ENCODE assay signal across 9 cellular contexts in genomic region chr6:120378582-120379220, GRCh38.
A peak's percentile ranks its signal among the peaks of the same experiment; 100 is the strongest.
DNase-seq lines count a peak whose midpoint lies in the region; ATAC-seq, FAIRE-seq and TF ChIP-seq lines count a peak whose summit lies in the region.
"Had no signal": no experiment of that assay in that cellular context is flagged by ENCODE, and none has a peak within 500 bp of the region (broad histone marks: within the 10 kb centered on the region; RNA-seq: fewer than 3 reads in every experiment).

No MANE protein-coding gene starts in this region.

- H3K4me1 ChIP-seq in heart right ventricle (no peaks in the 10 kb centered on the region), astrocyte (ENCODE audit: insufficient read depth, low read length) (no peaks in the 10 kb centered on the region)

- DNase-seq in heart right ventricle (no peak), cardiac septum (ENCODE audit: low spot score) (no peak), NCI-H1105 treated with DMSO at 0.1 percent for 48 hours (lab: John Stamatoyannopoulos, UW) (peak; percentile 33), astrocyte (ENCODE audit: low read depth) (no peak), neural crest cell (ENCODE audit: low read depth, low spot score) (no peak), midbrain (lab: John Stamatoyannopoulos, UW) (no peak)
- DNase-seq in activated naive CD8-positive, alpha-beta T cell treated with anti-CD3 and anti-CD28 coated beads for 36 hours = no peak

- TF ChIP-seq CTCF in heart right ventricle (IDR thresholded peaks at IDR 0.05) = peak in 7 of 9 donors; percentile 26 to 54 (median 35)
- TF ChIP-seq CTCF in astrocyte (IDR thresholded peaks at IDR 0.05; ENCODE audit: insufficient read depth, low read depth, low read length) = peak; percentile 60
- peak; percentile 67 for TF ChIP-seq CTCF in neural crest cell (conservative IDR thresholded peaks at IDR 0.05)

- H3K9me3 Mint-ChIP-seq in astrocyte (ENCODE audit: unreplicated experiment) = no peaks in the 10 kb centered on the region
- no peaks in the 10 kb centered on the region for H3K9me3 Mint-ChIP-seq in neural crest cell
- H3K9me3 Mint-ChIP-seq in activated naive CD8-positive, alpha-beta T cell treated with anti-CD3 and anti-CD28 coated beads for 36 hours = no peaks in the 10 kb centered on the region
- H3K9me3 Mint-ChIP-seq: stimulated activated naive CD8-positive, alpha-beta T cell treated with anti-CD3 and anti-CD28 coated beads, Interleukin-15, Interleukin-2, amounts not matched to agents 100 ng/mL and 50 ng/mL, for 24 hours had no signal

- H3K27me3 ChIP-seq in heart right ventricle (no peaks in the 10 kb centered on the region), astrocyte (ENCODE audit: insufficient read depth, low read length) (no peaks in the 10 kb centered on the region)

- no peak for FAIRE-seq in astrocyte (lab: Jason Lieb, UNC)

- H3K4me3 ChIP-seq in heart right ventricle (no peak overlapping the region), astrocyte (ENCODE audit: insufficient read depth, low read depth, low read length) (no peak overlapping the region)

- H3K9ac ChIP-seq in astrocyte (ENCODE audit: low read length) = no peak overlapping the region

- H3K4me3 Mint-ChIP-seq in astrocyte (ENCODE audit: unreplicated experiment) (no peak overlapping the region), neural crest cell (no peak overlapping the region)
- no peak overlapping the region for H3K4me3 Mint-ChIP-seq in activated naive CD8-positive, alpha-beta T cell treated with anti-CD3 and anti-CD28 coated beads for 36 hours
- H3K4me3 Mint-ChIP-seq: stimulated activated naive CD8-positive, alpha-beta T cell treated with anti-CD3 and anti-CD28 coated beads, Interleukin-15, Interleukin-2, amounts not matched to agents 100 ng/mL and 50 ng/mL, for 24 hours had no signal

- H3K4me2 ChIP-seq in astrocyte (ENCODE audit: low read length) = no peak overlapping the region

- H3K36me3 Mint-ChIP-seq in astrocyte (ENCODE audit: low read depth, unreplicated experiment) (no peaks in the 10 kb centered on the region), neural crest cell (ENCODE audit: low read depth) (no peaks in the 10 kb centered on the region)
- no peaks in the 10 kb centered on the region for H3K36me3 Mint-ChIP-seq in activated naive CD8-positive, alpha-beta T cell treated with anti-CD3 and anti-CD28 coated beads for 36 hours

- H4K20me1 ChIP-seq in astrocyte (ENCODE audit: insufficient read depth, low read length) = no peaks in the 10 kb centered on the region

- ATAC-seq in heart right ventricle = no peak
- peak; percentile 72 for ATAC-seq in HG02798 (IDR thresholded peaks at IDR 0.05; ENCODE audit: poor library complexity, unreplicated experiment)

- H3K9me3 ChIP-seq in heart right ventricle (no peaks in the 10 kb centered on the region), astrocyte (ENCODE audit: insufficient read depth, low read depth, low read length) (no peaks in the 10 kb centered on the region)

- WGBS in heart right ventricle, 2 donors = 41% methylated on average over 3 of the region's 3 CpGs

- H3K36me3 ChIP-seq in heart right ventricle (no peaks in the 10 kb centered on the region), astrocyte (ENCODE audit: insufficient read depth, low read length) (no peaks in the 10 kb centered on the region)

- H3K4me1 Mint-ChIP-seq in astrocyte (ENCODE audit: low read depth, unreplicated experiment) (no peaks in the 10 kb centered on the region), neural crest cell (no peaks in the 10 kb centered on the region)
- no peaks in the 10 kb centered on the region for H3K4me1 Mint-ChIP-seq in activated naive CD8-positive, alpha-beta T cell treated with anti-CD3 and anti-CD28 coated beads for 36 hours

- intact Hi-C loops in heart right ventricle (cut with DNase I) = no loop called here
- intact Hi-C loops in cardiac septum (cut with DNase I) = no loop called here

- H3K27ac Mint-ChIP-seq in astrocyte (ENCODE audit: unreplicated experiment) = no peak overlapping the region
- H3K27ac Mint-ChIP-seq in neural crest cell (ENCODE audit: unreplicated experiment) = no peak overlapping the region
- H3K27ac Mint-ChIP-seq in activated naive CD8-positive, alpha-beta T cell treated with anti-CD3 and anti-CD28 coated beads for 36 hours = no peak overlapping the region
- H3K27ac Mint-ChIP-seq: stimulated activated naive CD8-positive, alpha-beta T cell treated with anti-CD3 and anti-CD28 coated beads, Interleukin-15, Interleukin-2, amounts not matched to agents 100 ng/mL and 50 ng/mL, for 24 hours had no signal

- H3K79me2 ChIP-seq in astrocyte (ENCODE audit: insufficient read depth, low read length) = no peaks in the 10 kb centered on the region

- H3K27me3 Mint-ChIP-seq in astrocyte (ENCODE audit: low read depth, unreplicated experiment) = no peaks in the 10 kb centered on the region
- H3K27me3 Mint-ChIP-seq in neural crest cell (ENCODE audit: low read depth) = no peaks in the 10 kb centered on the region
- no peaks in the 10 kb centered on the region for H3K27me3 Mint-ChIP-seq in activated naive CD8-positive, alpha-beta T cell treated with anti-CD3 and anti-CD28 coated beads for 36 hours
- H3K27me3 Mint-ChIP-seq: stimulated activated naive CD8-positive, alpha-beta T cell treated with anti-CD3 and anti-CD28 coated beads, Interleukin-15, Interleukin-2, amounts not matched to agents 100 ng/mL and 50 ng/mL, for 24 hours had no signal

- H3K27ac ChIP-seq in heart right ventricle (no peak overlapping the region), astrocyte (ENCODE audit: low read depth, low read length) (no peak overlapping the region)

- H2AFZ ChIP-seq in astrocyte (ENCODE audit: low read depth, low read length) = no peak overlapping the region
